In the genomic region with DNA sequence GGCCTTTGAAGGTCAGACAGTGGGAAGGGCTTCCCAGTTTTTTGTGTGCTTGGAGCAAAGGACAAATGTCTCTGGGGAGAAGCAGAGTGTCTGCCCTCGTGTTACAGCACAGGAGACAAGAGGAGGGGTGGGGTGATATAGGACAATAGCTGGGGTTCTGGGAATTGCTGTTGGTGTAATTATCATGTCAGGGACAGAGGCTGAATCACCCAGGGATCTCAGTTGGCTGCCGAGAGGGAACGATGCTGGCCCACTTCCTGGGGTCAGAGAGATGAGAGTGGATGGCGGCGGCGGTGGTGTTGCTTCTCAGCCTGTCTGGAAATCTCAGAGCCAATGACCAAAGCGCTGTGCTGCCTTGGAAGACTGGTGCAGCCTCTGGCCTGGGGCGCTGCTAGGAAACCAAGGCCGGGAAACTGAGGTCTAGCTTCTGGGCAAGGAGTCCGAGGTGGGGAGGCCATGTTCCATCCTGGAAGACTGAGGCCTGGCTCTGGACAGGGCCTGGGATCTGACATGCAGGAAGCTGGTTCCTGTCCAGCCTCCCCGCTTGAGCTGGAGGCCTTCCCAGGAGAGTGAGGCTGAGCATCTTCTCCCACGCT, we compare ENCODE assay signal across 8 cellular contexts. TPM values are rescaled to one million over a fixed set of nuclear protein-coding genes. Genes with fewer than 3 reads are reported as not detected.
DNase-seq lines count a peak whose midpoint lies in the region; ATAC-seq and TF ChIP-seq lines count a peak whose summit lies in the region.

No MANE protein-coding gene starts in this region.

- no peak for TF ChIP-seq POLR2A in thyroid gland (IDR thresholded peaks at IDR 0.05)

- intact Hi-C loops in thyroid gland (cut with DNase I) = loop anchor here (2.0 kb wide), 1 partner anchor 17 kb away; no protein-coding TSS in a partner anchor

- no peak for DNase-seq in activated CD8-positive, alpha-beta memory T cell treated with anti-CD3 and anti-CD28 coated beads, Interleukin-2, amount 10 ng/mL, durations not matched to agents 7 days and 5 days
- DNase-seq in activated CD8-positive, alpha-beta memory T cell treated with anti-CD3 and anti-CD28 coated beads, Interleukin-2, amount 50 U/mL, for 4 hours = no peak
- no peak for DNase-seq in activated naive CD8-positive, alpha-beta T cell treated with anti-CD3 and anti-CD28 coated beads, Interleukin-2, amount 10 ng/mL, durations not matched to agents 7 days and 5 days
- DNase-seq in thyroid gland = peak; percentile 14 to 23
- no peak for DNase-seq in NCI-H2196 (lab: John Stamatoyannopoulos, UW; ENCODE audit: unreplicated experiment)

- H3K27me3 ChIP-seq in layer of hippocampus (ENCODE audit: control insufficient read depth, insufficient read depth, low read length) = no peaks in the 10 kb centered on the region
- H3K27me3 ChIP-seq in thyroid gland = no peaks in the 10 kb centered on the region

- H3K27me3 Mint-ChIP-seq in activated CD8-positive, alpha-beta memory T cell treated with anti-CD3 and anti-CD28 coated beads, Interleukin-2, amount 10 ng/mL, durations not matched to agents 7 days and 5 days = no peaks in the 10 kb centered on the region
- no peaks in the 10 kb centered on the region for H3K27me3 Mint-ChIP-seq in activated naive CD8-positive, alpha-beta T cell treated with anti-CD3 and anti-CD28 coated beads, Interleukin-2, amount 10 ng/mL, durations not matched to agents 7 days and 5 days

- H3K36me3 ChIP-seq in thyroid gland = peaks cover 4 to 10% of the 10 kb centered on the region in 2 donors

- H3K4me3 Mint-ChIP-seq in activated CD8-positive, alpha-beta memory T cell treated with anti-CD3 and anti-CD28 coated beads, Interleukin-2, amount 10 ng/mL, durations not matched to agents 7 days and 5 days = peak overlapping the region; percentile 64
- H3K4me3 Mint-ChIP-seq in activated naive CD8-positive, alpha-beta T cell treated with anti-CD3 and anti-CD28 coated beads, Interleukin-2, amount 10 ng/mL, durations not matched to agents 7 days and 5 days = peak overlapping the region; percentile 66

- H3K27ac ChIP-seq in layer of hippocampus (ENCODE audit: low read depth, low read length) (peak overlapping the region; percentile 57), thyroid gland (peak overlapping the region in 1 of 3 donors; percentile 77)

- peaks cover 5 to 30% of the 10 kb centered on the region in 2 donors for H3K4me1 ChIP-seq in thyroid gland

- 81 to 94% methylated on average over 9 to 12 of the region's 12 CpGs for WGBS in thyroid gland, 2 donors

- POLR2A ChIA-PET in activated naive CD8-positive, alpha-beta T cell treated with anti-CD3 and anti-CD28 coated beads, Interleukin-2, amount 10 ng/mL, durations not matched to agents 7 days and 5 days (lab: Charles Lee) = interaction anchor here (1.0 to 2.8 kb wide), 4 partner anchors 19 to 162 kb away, joined by 5 to 21 read pairs (median 13); a partner anchor contains a TSS

- H3K4me1 Mint-ChIP-seq in activated CD8-positive, alpha-beta memory T cell treated with anti-CD3 and anti-CD28 coated beads, Interleukin-2, amount 10 ng/mL, durations not matched to agents 7 days and 5 days = peaks cover 18% of the 10 kb centered on the region
- H3K4me1 Mint-ChIP-seq in activated naive CD8-positive, alpha-beta T cell treated with anti-CD3 and anti-CD28 coated beads, Interleukin-2, amount 10 ng/mL, durations not matched to agents 7 days and 5 days = peaks cover 13% of the 10 kb centered on the region

- TF ChIP-seq CTCF in thyroid gland (IDR thresholded peaks at IDR 0.05) = no peak

- no peak overlapping the region for H3K4me3 ChIP-seq in thyroid gland (replicated peaks in 1 of 3)

- no peak for ATAC-seq in activated CD8-positive, alpha-beta memory T cell treated with anti-CD3 and anti-CD28 coated beads, Interleukin-2, amount 10 ng/mL, durations not matched to agents 7 days and 5 days
- no peak for ATAC-seq in activated naive CD8-positive, alpha-beta T cell treated with anti-CD3 and anti-CD28 coated beads, Interleukin-2, amount 10 ng/mL, durations not matched to agents 7 days and 5 days (ENCODE audit: low read depth)
- no peak for ATAC-seq in HG02973 (IDR thresholded peaks at IDR 0.05; ENCODE audit: unreplicated experiment)
- no peak for ATAC-seq in activated CD4-positive, CD25-positive, alpha-beta regulatory T cell treated with anti-CD3 and anti-CD28 coated beads, Interleukin-2, amount 50 U/mL, for 24 hours

- H3K9me3 ChIP-seq in thyroid gland = no peaks in the 10 kb centered on the region

- no peak overlapping the region for H3K27ac Mint-ChIP-seq in activated CD8-positive, alpha-beta memory T cell treated with anti-CD3 and anti-CD28 coated beads, Interleukin-2, amount 10 ng/mL, durations not matched to agents 7 days and 5 days
- H3K27ac Mint-ChIP-seq in activated naive CD8-positive, alpha-beta T cell treated with anti-CD3 and anti-CD28 coated beads, Interleukin-2, amount 10 ng/mL, durations not matched to agents 7 days and 5 days = no peak overlapping the region

- no peaks in the 10 kb centered on the region for H3K9me3 Mint-ChIP-seq in activated CD8-positive, alpha-beta memory T cell treated with anti-CD3 and anti-CD28 coated beads, Interleukin-2, amount 10 ng/mL, durations not matched to agents 7 days and 5 days (ENCODE audit: low read depth)
- no peaks in the 10 kb centered on the region for H3K9me3 Mint-ChIP-seq in activated naive CD8-positive, alpha-beta T cell treated with anti-CD3 and anti-CD28 coated beads, Interleukin-2, amount 10 ng/mL, durations not matched to agents 7 days and 5 days

- CTCF ChIA-PET in activated CD8-positive, alpha-beta memory T cell treated with anti-CD3 and anti-CD28 coated beads, Interleukin-2, amount 10 ng/mL, durations not matched to agents 7 days and 5 days (lab: Charles Lee) = interaction anchor here (1.0 to 3.6 kb wide), 12 partner anchors 9 to 161 kb away, joined by 3 to 22 read pairs (median 6); a partner anchor contains a TSS

- peaks cover 8% of the 10 kb centered on the region for H3K36me3 Mint-ChIP-seq in activated CD8-positive, alpha-beta memory T cell treated with anti-CD3 and anti-CD28 coated beads, Interleukin-2, amount 10 ng/mL, durations not matched to agents 7 days and 5 days
- H3K36me3 Mint-ChIP-seq in activated naive CD8-positive, alpha-beta T cell treated with anti-CD3 and anti-CD28 coated beads, Interleukin-2, amount 10 ng/mL, durations not matched to agents 7 days and 5 days = peaks cover 21% of the 10 kb centered on the region

RNA-seq across cellular contexts. Expression of a gene that starts 1.3 kb away (rescaled TPM):
- total RNA-seq in activated CD8-positive, alpha-beta memory T cell treated with anti-CD3 and anti-CD28 coated beads, Interleukin-2, amount 10 ng/mL, durations not matched to agents 7 days and 5 days = 10 to 100 TPM in 1 of 2 experiments, 1 to 10 TPM in 1; 7.6 to 14.5 TPM
- 10 to 100 TPM; 14.2 to 15.4 TPM for total RNA-seq in activated naive CD8-positive, alpha-beta T cell treated with anti-CD3 and anti-CD28 coated beads, Interleukin-2, amount 10 ng/mL, durations not matched to agents 7 days and 5 days
- total RNA-seq in thyroid gland = 10 to 100 TPM in 1 of 4 donors, 1 to 10 TPM in 3; 4.3 to 10.6 (median 8.2) TPM

RNA-seq across cellular contexts. Expression of a gene that starts 19.6 kb away (rescaled TPM):
- total RNA-seq in activated CD8-positive, alpha-beta memory T cell treated with anti-CD3 and anti-CD28 coated beads, Interleukin-2, amount 10 ng/mL, durations not matched to agents 7 days and 5 days = 10 to 100 TPM; 24.8 to 27.6 TPM
- total RNA-seq in activated naive CD8-positive, alpha-beta T cell treated with anti-CD3 and anti-CD28 coated beads, Interleukin-2, amount 10 ng/mL, durations not matched to agents 7 days and 5 days = 10 to 100 TPM; 37.8 to 39.6 TPM
- 10 to 100 TPM; 16.1 to 21.9 (median 17.8) TPM for total RNA-seq in thyroid gland

RNA-seq across cellular contexts. Expression of a gene that starts 33.7 kb away (rescaled TPM):
- 1 to 10 TPM in 1 of 2 experiments, not detected in 1; 1.4 TPM for total RNA-seq in activated CD8-positive, alpha-beta memory T cell treated with anti-CD3 and anti-CD28 coated beads, Interleukin-2, amount 10 ng/mL, durations not matched to agents 7 days and 5 days
- 1 to 10 TPM; 4.0 to 4.6 TPM for total RNA-seq in activated naive CD8-positive, alpha-beta T cell treated with anti-CD3 and anti-CD28 coated beads, Interleukin-2, amount 10 ng/mL, durations not matched to agents 7 days and 5 days
- 1 to 10 TPM; 1.2 to 3.5 (median 1.8) TPM for total RNA-seq in thyroid gland

RNA-seq across cellular contexts. Expression of a gene that starts 45.0 kb away (rescaled TPM):
- total RNA-seq in activated CD8-positive, alpha-beta memory T cell treated with anti-CD3 and anti-CD28 coated beads, Interleukin-2, amount 10 ng/mL, durations not matched to agents 7 days and 5 days = 10 to 100 TPM; 14.0 to 16.7 TPM
- total RNA-seq in activated naive CD8-positive, alpha-beta T cell treated with anti-CD3 and anti-CD28 coated beads, Interleukin-2, amount 10 ng/mL, durations not matched to agents 7 days and 5 days = 10 to 100 TPM; 29.5 to 29.9 TPM
- total RNA-seq in thyroid gland = 1 to 10 TPM; 2.4 to 7.7 (median 4.9) TPM

RNA-seq across cellular contexts. Expression of a gene that starts 56.0 kb away (rescaled TPM):
- under 1 TPM; 0.07 to 0.29 TPM for total RNA-seq in activated CD8-positive, alpha-beta memory T cell treated with anti-CD3 and anti-CD28 coated beads, Interleukin-2, amount 10 ng/mL, durations not matched to agents 7 days and 5 days
- under 1 TPM; 0.72 to 0.85 TPM for total RNA-seq in activated naive CD8-positive, alpha-beta T cell treated with anti-CD3 and anti-CD28 coated beads, Interleukin-2, amount 10 ng/mL, durations not matched to agents 7 days and 5 days
- 1 to 10 TPM in 2 of 4 donors, under 1 TPM in 2; 0.11 to 3.8 (median 2.0) TPM for total RNA-seq in thyroid gland

Comparison
In these comparisons a context has a peak if more than half of its experiments do, and no peak if none do; other contexts are left out.
1. DNase-seq: peak in thyroid gland (2 of 2); none in activated CD8-positive, alpha-beta memory T cell treated with anti-CD3 and anti-CD28 coated beads, Interleukin-2, amount 10 ng/mL, durations not matched to agents 7 days and 5 days (single experiment), activated CD8-positive, alpha-beta memory T cell treated with anti-CD3 and anti-CD28 coated beads, Interleukin-2, amount 50 U/mL, for 4 hours (single experiment), activated naive CD8-positive, alpha-beta T cell treated with anti-CD3 and anti-CD28 coated beads, Interleukin-2, amount 10 ng/mL, durations not matched to agents 7 days and 5 days (single experiment) and NCI-H2196 (single experiment).